12 cellular contexts compared by ENCODE assay signal in genomic region chr3:170054204-170054603, GRCh38. TPM values are rescaled to one million over a fixed set of nuclear protein-coding genes. Genes with fewer than 3 reads are reported as not detected.
DNase-seq lines count a peak whose midpoint lies in the region; ATAC-seq and TF ChIP-seq lines count a peak whose summit lies in the region.
"Had no signal": no experiment of that assay in that cellular context is flagged by ENCODE, and none has a peak within 500 bp of the region (broad histone marks: within the 10 kb centered on the region; RNA-seq: fewer than 3 reads in every experiment).

No MANE protein-coding gene starts in this region.

- H3K4me3 Mint-ChIP-seq in stimulated activated effector memory CD8-positive, alpha-beta T cell treated with anti-CD3 and anti-CD28 coated beads, Interleukin-12 subunit alpha, Interleukin-12 subunit beta, amount 100 ng/mL, for 72 hours = no peak overlapping the region
- H3K4me3 Mint-ChIP-seq: central memory CD8-positive, alpha-beta T cell; WTC11 had no signal

- no peak overlapping the region for H3K4me3 ChIP-seq in left ventricle myocardium inferior
- no peak overlapping the region for H3K4me3 ChIP-seq in right cardiac atrium (ENCODE audit: low read length)
- no peak overlapping the region for H3K4me3 ChIP-seq in tibial artery
- no peak overlapping the region for H3K4me3 ChIP-seq in esophagus muscularis mucosa

- TF ChIP-seq POLR2A in erythroblast (IDR thresholded peaks at IDR 0.05; ENCODE audit: low read length) (no peak), esophagus muscularis mucosa (IDR thresholded peaks at IDR 0.05; ENCODE audit: low read depth) (no peak)

- no peak overlapping the region for H3K27ac Mint-ChIP-seq in stimulated activated effector memory CD8-positive, alpha-beta T cell treated with anti-CD3 and anti-CD28 coated beads, Interleukin-12 subunit alpha, Interleukin-12 subunit beta, amount 100 ng/mL, for 72 hours
- H3K27ac Mint-ChIP-seq: WTC11 had no signal

- H3K9me3 Mint-ChIP-seq in stimulated activated effector memory CD8-positive, alpha-beta T cell treated with anti-CD3 and anti-CD28 coated beads, Interleukin-12 subunit alpha, Interleukin-12 subunit beta, amount 100 ng/mL, for 72 hours = no peaks in the 10 kb centered on the region
- H3K9me3 Mint-ChIP-seq: central memory CD8-positive, alpha-beta T cell had no signal

- H3K4me1 Mint-ChIP-seq in stimulated activated effector memory CD8-positive, alpha-beta T cell treated with anti-CD3 and anti-CD28 coated beads, Interleukin-12 subunit alpha, Interleukin-12 subunit beta, amount 100 ng/mL, for 72 hours = peaks cover 41% of the 10 kb centered on the region

- H3K9me3 ChIP-seq in left ventricle myocardium inferior (replicated peaks) (no peaks in the 10 kb centered on the region), right cardiac atrium (ENCODE audit: control insufficient read depth, low read length) (no peaks in the 10 kb centered on the region), tibial artery (no peaks in the 10 kb centered on the region), esophagus muscularis mucosa (no peaks in the 10 kb centered on the region)

- TF ChIP-seq CTCF in left ventricle myocardium inferior (IDR thresholded peaks at IDR 0.05; ENCODE audit: borderline replicate concordance) (peak; percentile 23), tibial artery (IDR thresholded peaks at IDR 0.05) (no peak), esophagus muscularis mucosa (IDR thresholded peaks at IDR 0.05) (no peak)

- H3K27me3 ChIP-seq in left ventricle myocardium inferior (ENCODE audit: low read depth) (no peaks in the 10 kb centered on the region), right cardiac atrium (ENCODE audit: control insufficient read depth, insufficient read depth) (no peaks in the 10 kb centered on the region), tibial artery (no peaks in the 10 kb centered on the region), esophagus muscularis mucosa (no peaks in the 10 kb centered on the region)

- no peak for ATAC-seq in right cardiac atrium
- ATAC-seq in stimulated activated effector memory CD8-positive, alpha-beta T cell treated with anti-CD3 and anti-CD28 coated beads, Interleukin-12 subunit alpha, Interleukin-12 subunit beta, amount 100 ng/mL, for 72 hours = no peak
- ATAC-seq in GM18861 (IDR thresholded peaks at IDR 0.05; ENCODE audit: unreplicated experiment) = no peak
- ATAC-seq: WTC11 had no signal

- no peak for DNase-seq in left ventricle myocardium inferior
- no peak for DNase-seq in right cardiac atrium
- DNase-seq in NOMO-1 treated with dmso at 0.1 percent for 144 hours (lab: John Stamatoyannopoulos, UW; ENCODE audit: unreplicated experiment) = peak; percentile 9
- DNase-seq in erythroblast (lab: John Stamatoyannopoulos, UW) = peak; percentile 19 to 26
- DNase-seq in tibial artery = no peak
- no peak for DNase-seq in esophagus muscularis mucosa (ENCODE audit: extremely low spot score)
- DNase-seq in stimulated activated effector memory CD8-positive, alpha-beta T cell treated with anti-CD3 and anti-CD28 coated beads, Interleukin-12 subunit alpha, Interleukin-12 subunit beta, amount 100 ng/mL, for 72 hours (ENCODE audit: low spot score in 2 of 2) = no peak
- DNase-seq: DMS79, NCI-H1930 had no signal

- H3K4me1 ChIP-seq in left ventricle myocardium inferior = peaks cover 10% of the 10 kb centered on the region
- peaks cover 3% of the 10 kb centered on the region for H3K4me1 ChIP-seq in right cardiac atrium (ENCODE audit: control insufficient read depth, insufficient read depth, low read length)
- no peaks in the 10 kb centered on the region for H3K4me1 ChIP-seq in tibial artery
- H3K4me1 ChIP-seq in esophagus muscularis mucosa = peaks cover 0 to 4% (median 0%) of the 10 kb centered on the region in 4 donors

- TF ChIP-seq EP300 in esophagus muscularis mucosa (IDR thresholded peaks at IDR 0.05) = no peak

- intact Hi-C loops in left ventricle myocardium inferior (cut with micrococcal nuclease) = no loop called here
- intact Hi-C loops in right cardiac atrium (cut with DNase I) = no loop called here
- intact Hi-C loops in tibial artery (cut with DNase I; ENCODE audit: low total_unique reads) = no loop called here
- intact Hi-C loops in esophagus muscularis mucosa (cut with DNase I) = no loop called here

- H3K27ac ChIP-seq in left ventricle myocardium inferior (replicated peaks) = no peak overlapping the region
- no peak overlapping the region for H3K27ac ChIP-seq in right cardiac atrium (ENCODE audit: low read length)
- no peak overlapping the region for H3K27ac ChIP-seq in tibial artery
- no peak overlapping the region for H3K27ac ChIP-seq in esophagus muscularis mucosa (replicated peaks in 1 of 4)

- no peaks in the 10 kb centered on the region for H3K36me3 Mint-ChIP-seq in stimulated activated effector memory CD8-positive, alpha-beta T cell treated with anti-CD3 and anti-CD28 coated beads, Interleukin-12 subunit alpha, Interleukin-12 subunit beta, amount 100 ng/mL, for 72 hours

- 95% methylated on average over 1 of the region's 1 CpG for WGBS in right cardiac atrium
- 95% methylated on average over 1 of the region's 1 CpG for WGBS in esophagus muscularis mucosa

- H3K36me3 ChIP-seq in left ventricle myocardium inferior (no peaks in the 10 kb centered on the region), tibial artery (no peaks in the 10 kb centered on the region), esophagus muscularis mucosa (no peaks in the 10 kb centered on the region)

RNA-seq across cellular contexts. Expression of gene GPR160, which starts 16.4 kb away (rescaled TPM):
- 0.99 TPM for total RNA-seq in left ventricle myocardium inferior
- under 1 TPM; 0.48 to 0.74 (median 0.60) TPM for total RNA-seq in right cardiac atrium
- 0.84 TPM for polyA plus RNA-seq in right cardiac atrium
- 1 to 10 TPM; 1.2 to 2.9 (median 2.2) TPM for total RNA-seq in esophagus muscularis mucosa

Comparison
In these comparisons a context has a peak if more than half of its experiments do, and no peak if none do; other contexts are left out.
1. DNase-seq: peak in NOMO-1 treated with dmso at 0.1 percent for 144 hours (single experiment) and erythroblast (2 of 2); none in left ventricle myocardium inferior (single experiment), right cardiac atrium (0 of 3), tibial artery (0 of 2), esophagus muscularis mucosa (single experiment) and stimulated activated effector memory CD8-positive, alpha-beta T cell treated with anti-CD3 and anti-CD28 coated beads, Interleukin-12 subunit alpha, Interleukin-12 subunit beta, amount 100 ng/mL, for 72 hours (0 of 2).